Comparison of ENCODE assay signal across 11 cellular contexts in the genomic region with DNA sequence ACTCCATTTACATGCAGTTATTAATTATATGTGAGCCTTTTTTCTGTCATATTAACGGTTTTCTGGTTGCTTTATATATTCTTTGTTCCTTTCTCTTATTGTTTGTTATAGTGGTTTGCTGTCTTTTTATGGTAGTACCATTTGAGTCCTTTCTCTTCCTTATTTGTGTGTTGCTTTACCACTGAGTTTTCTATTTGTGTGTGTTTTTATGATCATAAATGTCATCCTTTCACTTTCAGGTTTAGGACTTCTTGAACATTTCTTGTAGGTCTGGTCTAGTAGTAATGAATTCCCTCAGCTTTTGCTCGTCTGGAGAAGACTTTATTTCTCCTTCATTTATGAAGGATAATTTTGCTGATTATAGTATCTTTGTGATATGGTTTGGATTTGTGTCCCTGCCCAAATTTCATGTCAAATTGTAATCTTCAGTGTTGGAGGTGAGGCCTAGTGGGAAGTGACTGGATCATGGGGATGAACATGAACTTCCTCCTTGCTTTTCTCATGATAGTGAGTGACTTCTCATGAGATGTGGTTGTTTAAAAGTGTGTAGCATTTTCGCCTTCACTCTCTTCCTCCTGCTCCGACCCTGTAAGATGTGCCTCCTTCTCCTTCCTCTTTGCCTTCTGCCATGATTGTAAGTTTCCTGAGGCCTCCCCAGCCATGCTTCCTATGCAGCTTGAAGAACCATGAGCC. TPM values are rescaled to one million over a fixed set of nuclear protein-coding genes. Genes with fewer than 3 reads are reported as not detected.
DNase-seq lines count a peak whose midpoint lies in the region; ATAC-seq and TF ChIP-seq lines count a peak whose summit lies in the region.
"Had no signal": no experiment of that assay in that cellular context is flagged by ENCODE, and none has a peak within 500 bp of the region (broad histone marks: within the 10 kb centered on the region; RNA-seq: fewer than 3 reads in every experiment).

No MANE protein-coding gene starts in this region.

- no peaks in the 10 kb centered on the region for H3K9me2 ChIP-seq in hepatocyte (replicated peaks; ENCODE audit: insufficient read depth)

- no peaks in the 10 kb centered on the region for H3K27me3 Mint-ChIP-seq in activated T-cell treated with anti-CD3 and anti-CD28 coated beads, Interleukin-2, amount 50 U/mL, for 72 hours (ENCODE audit: low read depth)
- H3K27me3 Mint-ChIP-seq in activated T-cell treated with anti-CD3 and anti-CD28 coated beads, Interleukin-2, amount 50 U/mL, for 4 hours (ENCODE audit: low read depth), result no peaks in the 10 kb centered on the region
- no peaks in the 10 kb centered on the region for H3K27me3 Mint-ChIP-seq in naive thymus-derived CD4-positive, alpha-beta T cell

- POLR2A ChIA-PET in naive thymus-derived CD4-positive, alpha-beta T cell (lab: Charles Lee), result no interaction called here

- no peak for TF ChIP-seq CTCF in hepatocyte (IDR thresholded peaks at IDR 0.05; ENCODE audit: poor library complexity)

- H3K4me1 ChIP-seq in naive thymus-derived CD4-positive, alpha-beta T cell (ENCODE audit: control insufficient read depth in 2 of 2, insufficient read depth in 2 of 2, low read length in 2 of 2), result peaks cover 0 to 3% of the 10 kb centered on the region in 2 donors
- H3K4me1 ChIP-seq in hepatocyte (ENCODE audit: insufficient read depth), result no peaks in the 10 kb centered on the region

- H3K27me3 ChIP-seq in naive thymus-derived CD4-positive, alpha-beta T cell (ENCODE audit: control insufficient read depth in 2 of 2, insufficient read depth in 2 of 2, low read length in 2 of 2), result no peaks in the 10 kb centered on the region
- no peaks in the 10 kb centered on the region for H3K27me3 ChIP-seq in hepatocyte
- H3K27me3 ChIP-seq: spleen had no signal

- intact Hi-C loops in naive thymus-derived CD4-positive, alpha-beta T cell (cut with micrococcal nuclease), result no loop called here

- peak; percentile 32 to 37 for ATAC-seq in activated T-cell treated with anti-CD3 and anti-CD28 coated beads, Interleukin-2, amount 50 U/mL, for 72 hours (replicated peaks in 1 of 2)
- ATAC-seq in activated T-cell treated with anti-CD3 and anti-CD28 coated beads, Interleukin-2, amount 50 U/mL, for 4 hours, result no peak
- peak; percentile 96 for ATAC-seq in GM21576 (IDR thresholded peaks at IDR 0.05; ENCODE audit: unreplicated experiment)
- ATAC-seq in HG03354 (IDR thresholded peaks at IDR 0.05; ENCODE audit: poor library complexity, severe bottlenecking, unreplicated experiment), result peak; percentile 68
- no peak for ATAC-seq in naive thymus-derived CD4-positive, alpha-beta T cell

- H3K27ac ChIP-seq in naive thymus-derived CD4-positive, alpha-beta T cell (ENCODE audit: low read depth, low read length), result no peak overlapping the region
- H3K27ac ChIP-seq in hepatocyte, result no peak overlapping the region

- H4K20me1 ChIP-seq in hepatocyte (ENCODE audit: insufficient read depth, poor library complexity, severe bottlenecking), result no peaks in the 10 kb centered on the region

- H3K36me3 ChIP-seq in naive thymus-derived CD4-positive, alpha-beta T cell (ENCODE audit: control insufficient read depth in 2 of 3, insufficient read depth in 3 of 3, low read length in 3 of 3), result peaks cover 22 to 86% (median 26%) of the 10 kb centered on the region in 3 experiments
- peaks cover 3% of the 10 kb centered on the region for H3K36me3 ChIP-seq in hepatocyte (replicated peaks; ENCODE audit: insufficient read depth, low read depth)

- no peak overlapping the region for H2AFZ ChIP-seq in hepatocyte

- H3K9me3 Mint-ChIP-seq in activated T-cell treated with anti-CD3 and anti-CD28 coated beads, Interleukin-2, amount 50 U/mL, for 72 hours, result peaks cover 7 to 13% of the 10 kb centered on the region in 2 donors
- peaks cover 22% of the 10 kb centered on the region for H3K9me3 Mint-ChIP-seq in activated T-cell treated with anti-CD3 and anti-CD28 coated beads, Interleukin-2, amount 50 U/mL, for 4 hours
- peaks cover 1 to 37% (median 23%) of the 10 kb centered on the region in 11 donors for H3K9me3 Mint-ChIP-seq in naive thymus-derived CD4-positive, alpha-beta T cell

- H3K79me2 ChIP-seq in hepatocyte, result peaks cover 68% of the 10 kb centered on the region

- H3K4me1 Mint-ChIP-seq in activated T-cell treated with anti-CD3 and anti-CD28 coated beads, Interleukin-2, amount 50 U/mL, for 72 hours (ENCODE audit: low read depth), result peaks cover 43% of the 10 kb centered on the region
- H3K4me1 Mint-ChIP-seq in activated T-cell treated with anti-CD3 and anti-CD28 coated beads, Interleukin-2, amount 50 U/mL, for 4 hours (ENCODE audit: low read depth), result peaks cover 62% of the 10 kb centered on the region
- H3K4me1 Mint-ChIP-seq in naive thymus-derived CD4-positive, alpha-beta T cell, result peaks cover 27 to 82% (median 74%) of the 10 kb centered on the region in 7 donors

- no peak overlapping the region for H3K4me2 ChIP-seq in hepatocyte

- CTCF ChIA-PET in naive thymus-derived CD4-positive, alpha-beta T cell (lab: Charles Lee), result no interaction called here

- H3K36me3 Mint-ChIP-seq in activated T-cell treated with anti-CD3 and anti-CD28 coated beads, Interleukin-2, amount 50 U/mL, for 72 hours (ENCODE audit: insufficient read depth in 2 of 2), result peaks cover 43 to 62% of the 10 kb centered on the region in 2 donors
- peaks cover 71% of the 10 kb centered on the region for H3K36me3 Mint-ChIP-seq in activated T-cell treated with anti-CD3 and anti-CD28 coated beads, Interleukin-2, amount 50 U/mL, for 4 hours (ENCODE audit: insufficient read depth)
- peaks cover 37 to 87% (median 84%) of the 10 kb centered on the region in 5 donors for H3K36me3 Mint-ChIP-seq in naive thymus-derived CD4-positive, alpha-beta T cell

- peaks cover 0 to 7% (median 0%) of the 10 kb centered on the region in 3 experiments for H3K9me3 ChIP-seq in naive thymus-derived CD4-positive, alpha-beta T cell (ENCODE audit: control insufficient read depth in 2 of 3, low read length in 3 of 3)
- H3K9me3 ChIP-seq in hepatocyte (ENCODE audit: low read depth), result peaks cover 10% of the 10 kb centered on the region

- peak overlapping the region in 1 of 2 donors; percentile 29 for H3K4me3 Mint-ChIP-seq in activated T-cell treated with anti-CD3 and anti-CD28 coated beads, Interleukin-2, amount 50 U/mL, for 72 hours
- H3K4me3 Mint-ChIP-seq in activated T-cell treated with anti-CD3 and anti-CD28 coated beads, Interleukin-2, amount 50 U/mL, for 4 hours, result no peak overlapping the region
- H3K4me3 Mint-ChIP-seq in naive thymus-derived CD4-positive, alpha-beta T cell, result peak overlapping the region in 4 of 10 donors; percentile 2 to 28 (median 22)

- 86% methylated on average over 4 of the region's 4 CpGs for WGBS in hepatocyte (ENCODE audit: low lambda C conversion rate, missing lambda C conversion rate)

- H3K4me3 ChIP-seq in naive thymus-derived CD4-positive, alpha-beta T cell (ENCODE audit: low read length), result no peak overlapping the region
- no peak overlapping the region for H3K4me3 ChIP-seq in hepatocyte
- H3K4me3 ChIP-seq: spleen had no signal

- peak overlapping the region; percentile 81 for H3K27ac Mint-ChIP-seq in activated T-cell treated with anti-CD3 and anti-CD28 coated beads, Interleukin-2, amount 50 U/mL, for 72 hours
- peak overlapping the region in 6 of 9 donors; percentile 14 to 69 (median 29) for H3K27ac Mint-ChIP-seq in naive thymus-derived CD4-positive, alpha-beta T cell

- no peak for DNase-seq in activated T-cell treated with anti-CD3 and anti-CD28 coated beads, Interleukin-2, amount 50 U/mL, for 72 hours
- no peak for DNase-seq in activated T-cell treated with anti-CD3 and anti-CD28 coated beads, Interleukin-2, amount 50 U/mL, for 4 hours
- DNase-seq in naive thymus-derived CD4-positive, alpha-beta T cell, result no peak
- DNase-seq in hepatocyte (ENCODE audit: low spot score) (no peak), NCI-H446 (lab: John Stamatoyannopoulos, UW) (no peak), NCI-H526 (lab: John Stamatoyannopoulos, UW) (no peak)
- DNase-seq: NCI-H187 treated with DMSO at 0.1 percent for 48 hours, SHP77 treated with DMSO at 0.1 percent for 48 hours, spleen had no signal

RNA-seq across cellular contexts. Expression of gene GCC2, which starts 11.5 kb away (rescaled TPM):
- 10 to 100 TPM; 65.5 to 68.7 TPM for total RNA-seq in activated T-cell treated with anti-CD3 and anti-CD28 coated beads, Interleukin-2, amount 50 U/mL, for 72 hours
- 10 to 100 TPM; 25.6 to 28.0 (median 27.8) TPM for total RNA-seq in activated T-cell treated with anti-CD3 and anti-CD28 coated beads, Interleukin-2, amount 50 U/mL, for 4 hours
- total RNA-seq in naive thymus-derived CD4-positive, alpha-beta T cell, result 100 to 1,000 TPM in 4 of 5 experiments, 10 to 100 TPM in 1; 45.3 to 229 (median 117) TPM
- polyA plus RNA-seq in naive thymus-derived CD4-positive, alpha-beta T cell, result 100 to 1,000 TPM in 1 of 2 donors, 10 to 100 TPM in 1; 84.8 to 100 TPM
- total RNA-seq in hepatocyte, result 39.4 and 44.6 TPM in 2 replicates
- polyA plus RNA-seq in hepatocyte, result 48.1 and 53.7 TPM in 2 replicates

Comparison
In these comparisons a context has a peak if more than half of its experiments do, and no peak if none do; other contexts are left out.
1. ATAC-seq: peak in activated T-cell treated with anti-CD3 and anti-CD28 coated beads, Interleukin-2, amount 50 U/mL, for 72 hours (2 of 2), GM21576 (single experiment) and HG03354 (single experiment); none in activated T-cell treated with anti-CD3 and anti-CD28 coated beads, Interleukin-2, amount 50 U/mL, for 4 hours (0 of 2) and naive thymus-derived CD4-positive, alpha-beta T cell (single experiment).